In genomic region chr15:90986790-90987507, GRCh38 we compare ENCODE assay signal across 9 cellular contexts.
DNase-seq lines count a peak whose midpoint lies in the region; ATAC-seq and TF ChIP-seq lines count a peak whose summit lies in the region.
"Had no signal": no experiment of that assay in that cellular context is flagged by ENCODE, and none has a peak within 500 bp of the region (broad histone marks: within the 10 kb centered on the region; RNA-seq: fewer than 3 reads in every experiment).

No MANE protein-coding gene starts in this region.

- no peak for TF ChIP-seq CTCF in LNCaP clone FGC (IDR thresholded peaks at IDR 0.05; ENCODE audit: control insufficient read depth, extremely low read depth, insufficient read depth)

- H3K4me1 ChIP-seq in mucosa of stomach (ENCODE audit: control insufficient read depth, insufficient read depth, low read length): peaks cover 5% of the 10 kb centered on the region

- DNase-seq in LNCaP clone FGC (ENCODE audit: low read depth): peak; percentile 45
- no peak for DNase-seq in AG08395 (ENCODE audit: low spot score)
- DNase-seq in C1 segment of cervical spinal cord (lab: John Stamatoyannopoulos, UW): no peak
- no peak for DNase-seq in DMS153 (lab: John Stamatoyannopoulos, UW)
- no peak for DNase-seq in NCI-H2171 treated with DMSO at 0.1 percent for 48 hours (lab: John Stamatoyannopoulos, UW)
- DNase-seq: activated CD4-positive, alpha-beta T cell treated with anti-CD3 and anti-CD28 coated beads for 1 hour had no signal

- no peaks in the 10 kb centered on the region for H3K9me3 ChIP-seq in mucosa of stomach (ENCODE audit: control insufficient read depth, low read length)

- no peaks in the 10 kb centered on the region for H3K36me3 ChIP-seq in mucosa of stomach (ENCODE audit: control insufficient read depth, insufficient read depth, low read length)

- peak overlapping the region; percentile 23 for H3K4me3 ChIP-seq in LNCaP clone FGC (ENCODE audit: low read depth, low read length)
- H3K4me3 ChIP-seq in mucosa of stomach (ENCODE audit: low read length): no peak overlapping the region

- ATAC-seq in GM18520 (IDR thresholded peaks at IDR 0.05; ENCODE audit: unreplicated experiment) (peak; percentile 42), GM21529 (IDR thresholded peaks at IDR 0.05; ENCODE audit: unreplicated experiment) (peak; percentile 61)

- no peaks in the 10 kb centered on the region for H3K27me3 ChIP-seq in mucosa of stomach (ENCODE audit: control insufficient read depth, insufficient read depth, low read length)

- H3K9ac ChIP-seq in mucosa of stomach (ENCODE audit: low read length): peak overlapping the region; percentile 14
